33 cellular contexts compared by ENCODE assay signal in the genomic region with DNA sequence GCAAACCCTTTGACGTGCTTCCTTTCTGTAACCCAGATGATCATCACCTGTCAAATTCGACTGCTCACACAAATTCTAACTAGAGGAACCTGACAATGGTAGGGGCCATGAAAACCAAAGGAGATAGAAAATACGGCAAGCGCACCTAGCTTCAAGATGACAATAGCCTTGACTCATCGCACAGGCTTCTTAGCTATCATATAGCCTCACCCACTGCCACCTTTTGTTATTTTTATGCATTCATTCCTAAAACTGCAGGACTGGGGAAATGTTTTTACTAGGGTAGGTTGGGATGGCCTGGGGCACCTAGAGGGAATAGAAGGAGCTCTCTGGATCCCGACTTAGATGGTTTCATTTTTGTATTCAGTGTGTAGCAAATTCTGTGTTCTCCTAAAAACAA.
A peak's percentile ranks its signal among the peaks of the same experiment; 100 is the strongest.
DNase-seq lines count a peak whose midpoint lies in the region; ATAC-seq and TF ChIP-seq lines count a peak whose summit lies in the region.
"Had no signal": no experiment of that assay in that cellular context is flagged by ENCODE, and none has a peak within 500 bp of the region (broad histone marks: within the 10 kb centered on the region; RNA-seq: fewer than 3 reads in every experiment).

No MANE protein-coding gene starts in this region.

- no peak overlapping the region for H3K27ac ChIP-seq in brain microvascular endothelial cell
- H3K27ac ChIP-seq in dorsolateral prefrontal cortex, result peak overlapping the region in 22 of 59 donors; percentile 15 to 74 (median 50)
- H3K27ac ChIP-seq: coronary artery, esophagus muscularis mucosa, upper lobe of left lung had no signal

- H3K4me3 ChIP-seq in brain microvascular endothelial cell (ENCODE audit: low read depth, low read length) (no peak overlapping the region), dorsolateral prefrontal cortex (peak overlapping the region in 4 of 59 donors; percentile 2 to 15 (median 3))
- H3K4me3 ChIP-seq: coronary artery, esophagus muscularis mucosa, upper lobe of left lung had no signal

- ATAC-seq in HG03565 (IDR thresholded peaks at IDR 0.05; ENCODE audit: unreplicated experiment), result no peak
- ATAC-seq in activated naive CD4-positive, alpha-beta T cell treated with anti-CD3 and anti-CD28 coated beads, Interleukin-2, amount 50 U/mL, for 72 hours, result no peak
- ATAC-seq: activated CD8-positive, alpha-beta memory T cell treated with anti-CD3 and anti-CD28 coated beads, Interleukin-2, amount 10 ng/mL, durations not matched to agents 7 days and 5 days; left colon; Panc1; sciatic nerve; stimulated activated effector memory CD8-positive, alpha-beta T cell treated with anti-CD3 and anti-CD28 coated beads, Interleukin-12 subunit alpha, Interleukin-12 subunit beta, amount 100 ng/mL, for 72 hours had no signal

- peak; percentile 39 for DNase-seq in COR-L47 (lab: John Stamatoyannopoulos, UW)
- peak; percentile 30 for DNase-seq in HT1080 (ENCODE audit: low read depth)
- peak; percentile 85 for DNase-seq in NCI-H748 (lab: John Stamatoyannopoulos, UW; ENCODE audit: unreplicated experiment)
- DNase-seq in iPS DF 19.7 (ENCODE audit: low read depth, low spot score), result peak; percentile 15
- no peak for DNase-seq in brain microvascular endothelial cell
- no peak for DNase-seq in dorsolateral prefrontal cortex
- no peak for DNase-seq in activated naive CD4-positive, alpha-beta T cell treated with anti-CD3 and anti-CD28 coated beads, Interleukin-2, amount 50 U/mL, for 72 hours (ENCODE audit: low spot score in 2 of 2)
- DNase-seq: ACHN; activated B cell treated with CpG ODN at 0.5 μM for 24 hours; activated CD4-positive, alpha-beta T cell treated with anti-CD3 and anti-CD28 coated beads, Interleukin-2, amount 50 U/mL, for 1 hour; activated CD8-positive, alpha-beta memory T cell treated with anti-CD3 and anti-CD28 coated beads, Interleukin-2, amount 10 ng/mL, durations not matched to agents 7 days and 5 days; activated naive CD4-positive, alpha-beta T cell treated with anti-CD3 and anti-CD28 coated beads for 36 hours; endodermal cell; foreskin melanocyte; GF-D8; H7; immature natural killer cell; left colon; NCI-H1092; NCI-H1930; NCI-H510A; stimulated activated CD4-positive, alpha-beta T cell treated with anti-CD3 and anti-CD28 coated beads, Interleukin-4, amount 100 ng/mL, for 24 hours; SW 1271; T1000; upper lobe of left lung had no signal

- intact Hi-C loops in dorsolateral prefrontal cortex (cut with DNase I), result no loop called here

- H3K9me3 Mint-ChIP-seq in activated naive CD4-positive, alpha-beta T cell treated with anti-CD3 and anti-CD28 coated beads, Interleukin-2, amount 50 U/mL, for 72 hours, result peaks cover 20 to 28% of the 10 kb centered on the region in 2 donors
- H3K9me3 Mint-ChIP-seq: activated B cell treated with CpG ODN at 0.5 μM for 24 hours, endodermal cell had no signal

- H3K27me3 ChIP-seq in brain microvascular endothelial cell (replicated peaks) (no peaks in the 10 kb centered on the region), dorsolateral prefrontal cortex (peaks cover 0 to 3% (median 0%) of the 10 kb centered on the region in 45 donors)
- H3K27me3 ChIP-seq: esophagus muscularis mucosa, upper lobe of left lung had no signal

- H3K27ac Mint-ChIP-seq in activated naive CD4-positive, alpha-beta T cell treated with anti-CD3 and anti-CD28 coated beads, Interleukin-2, amount 50 U/mL, for 72 hours, result no peak overlapping the region
- H3K27ac Mint-ChIP-seq: activated B cell treated with CpG ODN at 0.5 μM for 24 hours; activated CD8-positive, alpha-beta memory T cell treated with anti-CD3 and anti-CD28 coated beads, Interleukin-2, amount 10 ng/mL, durations not matched to agents 7 days and 5 days; activated naive CD4-positive, alpha-beta T cell treated with anti-CD3 and anti-CD28 coated beads for 36 hours; immature natural killer cell; memory B cell; progenitor cell of endocrine pancreas; stimulated activated effector memory CD8-positive, alpha-beta T cell treated with anti-CD3 and anti-CD28 coated beads, Interleukin-12 subunit alpha, Interleukin-12 subunit beta, amount 100 ng/mL, for 72 hours had no signal

- peaks cover 0 to 6% of the 10 kb centered on the region in 2 donors for H3K36me3 Mint-ChIP-seq in activated naive CD4-positive, alpha-beta T cell treated with anti-CD3 and anti-CD28 coated beads, Interleukin-2, amount 50 U/mL, for 72 hours
- H3K36me3 Mint-ChIP-seq: activated CD8-positive, alpha-beta memory T cell treated with anti-CD3 and anti-CD28 coated beads, Interleukin-2, amount 10 ng/mL, durations not matched to agents 7 days and 5 days; immature natural killer cell; memory B cell; stimulated activated effector memory CD8-positive, alpha-beta T cell treated with anti-CD3 and anti-CD28 coated beads, Interleukin-12 subunit alpha, Interleukin-12 subunit beta, amount 100 ng/mL, for 72 hours had no signal

- in situ Hi-C loops in brain microvascular endothelial cell (cut with HindIII; ENCODE audit: low pct_ligation_motif_present, low sequenced_read_pairs), result no loop called here

- no peak for TF ChIP-seq CTCF in brain microvascular endothelial cell (IDR thresholded peaks at IDR 0.05; ENCODE audit: low read depth, low read length, missing control alignments)
- TF ChIP-seq CTCF in dorsolateral prefrontal cortex (IDR thresholded peaks at IDR 0.05 in 54 of 56, conservative IDR thresholded peaks at IDR 0.05 in 2 of 56; ENCODE audit: low read depth in 1 of 56, partially characterized antibody in 56 of 56), result no peak

- no peaks in the 10 kb centered on the region for H3K36me3 ChIP-seq in brain microvascular endothelial cell (replicated peaks)
- H3K36me3 ChIP-seq: esophagus muscularis mucosa, upper lobe of left lung had no signal

Comparison
In these comparisons a context has a peak if more than half of its experiments do, and no peak if none do; other contexts are left out.
1. DNase-seq: peak in COR-L47 (single experiment), HT1080 (single experiment), NCI-H748 (single experiment) and iPS DF 19.7 (single experiment); none in brain microvascular endothelial cell (single experiment), dorsolateral prefrontal cortex (0 of 10) and activated naive CD4-positive, alpha-beta T cell treated with anti-CD3 and anti-CD28 coated beads, Interleukin-2, amount 50 U/mL, for 72 hours (0 of 2).